ENCODE assay signal across 8 cellular contexts in the genomic region with DNA sequence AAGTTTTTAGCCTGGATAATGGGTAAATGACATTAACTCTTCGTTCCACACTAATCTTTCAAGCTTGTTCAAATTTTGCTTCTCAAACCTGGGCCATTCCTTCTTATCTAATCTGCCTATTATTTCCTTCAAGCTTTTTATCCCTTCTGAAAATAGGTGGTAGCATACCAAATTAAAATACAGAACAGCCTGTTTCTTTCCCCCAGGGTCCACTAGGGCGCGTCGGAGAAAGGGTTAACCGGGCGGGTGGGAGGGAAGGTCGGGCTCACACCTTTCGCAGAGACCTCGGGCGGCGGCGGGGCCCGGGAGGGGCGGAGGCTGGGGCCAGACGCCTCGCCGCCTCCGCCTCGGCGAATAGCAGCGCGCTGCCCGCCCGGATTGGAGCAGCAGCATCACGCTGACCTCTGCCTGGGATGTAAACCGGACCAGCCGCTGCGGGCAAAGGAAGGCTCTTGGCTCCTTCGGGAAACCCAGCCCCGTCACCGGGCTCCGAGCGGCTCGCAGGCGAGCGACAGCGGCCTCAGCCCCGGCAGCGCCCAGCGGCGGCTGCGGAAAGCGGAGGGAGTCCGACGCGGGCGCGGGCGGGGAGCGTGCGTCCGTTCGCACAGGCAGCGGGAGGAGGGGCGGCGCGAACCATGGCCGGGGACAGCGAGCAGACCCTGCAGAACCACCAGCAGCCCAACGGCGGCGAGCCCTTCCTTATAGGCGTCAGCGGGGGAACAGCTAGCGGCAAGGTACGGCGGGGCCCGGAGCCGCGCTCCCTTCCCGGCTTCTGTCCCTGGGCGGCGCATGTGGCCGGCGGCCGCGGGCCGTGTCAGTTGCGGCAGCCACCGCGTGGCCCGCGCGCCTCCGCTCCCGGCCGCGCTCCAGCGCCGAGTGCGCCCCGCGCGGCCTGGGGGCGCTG. TPM values are rescaled to one million over a fixed set of nuclear protein-coding genes. Genes with fewer than 3 reads are reported as not detected.
DNase-seq lines count a peak whose midpoint lies in the region; ATAC-seq and TF ChIP-seq lines count a peak whose summit lies in the region.

UCK2 (plus strand) TSS at position 416 of the 904 bp plus-strand sequence; CDS start at position 636, 220 bp downstream.

- ATAC-seq in GM18861 (IDR thresholded peaks at IDR 0.05; ENCODE audit: unreplicated experiment) (peak; percentile 64), HG03066 (IDR thresholded peaks at IDR 0.05; ENCODE audit: low read depth, unreplicated experiment) (peak; percentile 63)

- peaks cover 25% of the 10 kb centered on the region for H3K4me1 Mint-ChIP-seq in chondrocyte (ENCODE audit: low read depth)

- TF ChIP-seq CTCF in AG09319 (IDR thresholded peaks at IDR 0.05; ENCODE audit: low read depth, low read length) (no peak; the same call in 1 of the 2 replicates), chondrocyte (IDR thresholded peaks at IDR 0.05) (peak; percentile 54)

- H3K27ac Mint-ChIP-seq in chondrocyte (ENCODE audit: unreplicated experiment): peak within 1 kb of the TSS; percentile 96

- H3K9me3 Mint-ChIP-seq in chondrocyte (ENCODE audit: low read depth): no peaks in the 10 kb centered on the region

- DNase-seq in AG09319 (ENCODE audit: extremely low read depth, low read depth): peak; percentile 31
- DNase-seq in NCI-H2227 (lab: John Stamatoyannopoulos, UW; ENCODE audit: unreplicated experiment): peak; percentile 90
- peak; percentile 30 for DNase-seq in activated CD4-positive, CD25-positive, alpha-beta regulatory T cell treated with anti-CD3 and anti-CD28 coated beads, Interleukin-2, amount 50 U/mL, for 16 hours (ENCODE audit: low read depth, low spot score)
- DNase-seq in chondrocyte (ENCODE audit: low spot score): peak; percentile 95
- peak; percentile 70 for DNase-seq in stimulated activated CD4-positive, alpha-beta T cell treated with anti-CD3 and anti-CD28 coated beads, Interleukin-1b, Interleukin-23, amount 100 ng/mL, for 48 hours

- H3K27me3 Mint-ChIP-seq in chondrocyte (ENCODE audit: low read depth): no peaks in the 10 kb centered on the region

- H3K27me3 ChIP-seq in layer of hippocampus (ENCODE audit: control insufficient read depth, insufficient read depth, low read length): no peaks in the 10 kb centered on the region

- no peaks in the 10 kb centered on the region for H3K36me3 Mint-ChIP-seq in chondrocyte (ENCODE audit: low read depth)

- peak within 1 kb of the TSS; percentile 91 for H3K4me3 Mint-ChIP-seq in chondrocyte (ENCODE audit: unreplicated experiment)

- peak within 1 kb of the TSS; percentile 84 for H3K27ac ChIP-seq in layer of hippocampus (ENCODE audit: low read depth, low read length)

RNA-seq across cellular contexts. Expression of gene UCK2, which starts in this region (rescaled TPM):
- 42.1 to 52.2 TPM (median 44.2 TPM) in 3 replicates for total RNA-seq in chondrocyte

Comparison
In these comparisons a context has a peak if more than half of its experiments do, and no peak if none do; other contexts are left out.
1. Peak in every context shown above with its lines: DNase-seq, ATAC-seq and H3K27ac ChIP-seq.
2. DNase-seq: peak in every context shown above with its lines; median percentile 95 in chondrocyte; 90 in NCI-H2227; 70 in stimulated activated CD4-positive, alpha-beta T cell treated with anti-CD3 and anti-CD28 coated beads, Interleukin-1b, Interleukin-23, amount 100 ng/mL, for 48 hours; 31 in AG09319; 30 in activated CD4-positive, CD25-positive, alpha-beta regulatory T cell treated with anti-CD3 and anti-CD28 coated beads, Interleukin-2, amount 50 U/mL, for 16 hours.